21 cellular contexts compared by ENCODE assay signal in the genomic region with DNA sequence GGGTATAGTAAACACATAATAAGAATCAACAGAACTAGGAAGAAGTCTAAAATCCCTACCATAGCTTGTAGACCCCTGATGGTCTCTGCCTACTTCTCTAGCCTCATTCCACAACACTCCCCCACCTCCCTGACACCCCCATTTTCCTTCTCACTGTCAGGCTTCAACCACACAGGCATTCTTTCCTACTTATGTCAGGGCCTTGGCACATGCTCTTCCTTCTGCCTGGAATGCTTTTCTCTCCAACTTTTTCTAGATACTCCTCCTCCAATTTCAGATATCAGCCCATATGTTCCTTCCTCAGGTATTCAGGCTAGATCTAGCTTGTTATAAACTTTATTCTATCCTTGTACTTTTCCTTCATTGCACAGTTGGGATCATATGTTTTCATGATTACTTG.
DNase-seq lines count a peak whose midpoint lies in the region; FAIRE-seq and TF ChIP-seq lines count a peak whose summit lies in the region.
"Had no signal": no experiment of that assay in that cellular context is flagged by ENCODE, and none has a peak within 500 bp of the region (broad histone marks: within the 10 kb centered on the region; RNA-seq: fewer than 3 reads in every experiment).

No MANE protein-coding gene starts in this region.

- FAIRE-seq in urothelium cell line (lab: Jason Lieb, UNC) = no peak
- FAIRE-seq: GM18507 had no signal

- peak; percentile 3 for DNase-seq in GM04503 (ENCODE audit: low read depth)
- peak; percentile 7 for DNase-seq in RPMI7951 (ENCODE audit: low read depth)
- DNase-seq in fibroblast of the aortic adventitia (ENCODE audit: low read depth) = peak; percentile 5
- peak; percentile 10 for DNase-seq in urothelium cell line (ENCODE audit: low spot score)
- DNase-seq in NCI-H774 (lab: John Stamatoyannopoulos, UW) = no peak
- no peak for DNase-seq in NCI-H1694 treated with DMSO at 0.1 percent for 48 hours (lab: John Stamatoyannopoulos, UW)
- DNase-seq in SW480 (ENCODE audit: low spot score) = no peak
- no peak for DNase-seq in NOMO-1 (lab: John Stamatoyannopoulos, UW; ENCODE audit: unreplicated experiment in 2 of 2)
- DNase-seq: AML-193; C1 segment of cervical spinal cord; Calu3; CD8-positive, alpha-beta T cell; DMS53; Karpas-422; NCI-H1930; NCI-H2227 treated with DMSO at 0.1 percent for 48 hours; NCI-H510A treated with DMSO at 0.1 percent for 48 hours; NCI-H748 treated with DMSO at 0.1 percent for 48 hours; NK-92 treated with Interleukin-12 subunit alpha and Interleukin-12 subunit beta, amount 100 ng/mL, for 24 hours; T-cell had no signal

- no peak for TF ChIP-seq CTCF in fibroblast of the aortic adventitia (IDR thresholded peaks at IDR 0.05; ENCODE audit: insufficient read depth, low read length)

- H3K4me3 ChIP-seq in fibroblast of the aortic adventitia (ENCODE audit: low read depth, low read length) = no peak overlapping the region

Comparison
In these comparisons a context has a peak if more than half of its experiments do, and no peak if none do; other contexts are left out.
1. DNase-seq: peak in GM04503 (single experiment), RPMI7951 (single experiment), fibroblast of the aortic adventitia (single experiment) and urothelium cell line (single experiment); none in NCI-H774 (single experiment), NCI-H1694 treated with DMSO at 0.1 percent for 48 hours (single experiment), SW480 (single experiment) and NOMO-1 (0 of 2).